21 cellular contexts compared by ENCODE assay signal in genomic region chr18:295756-296155, GRCh38. TPM values are rescaled to one million over a fixed set of nuclear protein-coding genes. Genes with fewer than 3 reads are reported as not detected.
DNase-seq lines count a peak whose midpoint lies in the region; ATAC-seq and TF ChIP-seq lines count a peak whose summit lies in the region.
"Had no signal": no experiment of that assay in that cellular context is flagged by ENCODE, and none has a peak within 500 bp of the region (broad histone marks: within the 10 kb centered on the region; RNA-seq: fewer than 3 reads in every experiment).

No MANE protein-coding gene starts in this region.

- H3K36me3 ChIP-seq in mesenchymal stem cell (ENCODE audit: control insufficient read depth in 1 of 2, insufficient read depth in 2 of 2, low read depth in 1 of 2, low read length in 2 of 2) = no peaks in the 10 kb centered on the region
- H3K36me3 ChIP-seq in Caco-2 (ENCODE audit: control insufficient read depth, insufficient read depth, low read length) = no peaks in the 10 kb centered on the region
- no peaks in the 10 kb centered on the region for H3K36me3 ChIP-seq in trophoblast cell (ENCODE audit: control insufficient read depth in 1 of 2, insufficient read depth in 2 of 2, low read length in 2 of 2)
- H3K36me3 ChIP-seq: BE2C had no signal

- H4K91ac ChIP-seq in mesenchymal stem cell (ENCODE audit: low read length) (no peak overlapping the region), trophoblast cell (ENCODE audit: low read depth, low read length) (no peak overlapping the region)

- POLR2A ChIA-PET in Caco-2 (lab: Charles Lee) = interaction anchor here (0.5 kb wide), 1 partner anchor 203 kb away, joined by 3 read pairs; no protein-coding TSS in a partner anchor

- no TSS peak for BruUV-seq in Caco-2 (replicated peaks; lab: Mats Ljungman, UMichigan)

- no peak overlapping the region for H3K4me3 ChIP-seq in fibroblast of mammary gland (ENCODE audit: control insufficient read depth, low read depth, low read length)
- H3K4me3 ChIP-seq in mesenchymal stem cell (ENCODE audit: insufficient read depth in 1 of 2, low read depth in 1 of 2, low read length in 2 of 2) = no peak overlapping the region
- no peak overlapping the region for H3K4me3 ChIP-seq in Caco-2 (ENCODE audit: low read depth, low read length)
- no peak overlapping the region for H3K4me3 ChIP-seq in trophoblast cell (ENCODE audit: low read depth, low read length)
- H3K4me3 ChIP-seq: GM12878, GM23338 had no signal

- H3K4me1 Mint-ChIP-seq in Caco-2 (ENCODE audit: low read depth, unreplicated experiment) = no peaks in the 10 kb centered on the region
- H3K4me1 Mint-ChIP-seq: GM23338 had no signal

- H3K27ac Mint-ChIP-seq in Caco-2 (ENCODE audit: unreplicated experiment) = no peak overlapping the region
- H3K27ac Mint-ChIP-seq: CD4-positive, alpha-beta T cell; GM23338 had no signal

- no peak overlapping the region for H3K23ac ChIP-seq in mesenchymal stem cell (ENCODE audit: low read length in 2 of 2)
- H3K23ac ChIP-seq in trophoblast cell (ENCODE audit: low read length) = no peak overlapping the region

- no peak overlapping the region for H4K12ac ChIP-seq in trophoblast cell (ENCODE audit: low read depth, low read length)

- no peaks in the 10 kb centered on the region for H3K27me3 ChIP-seq in mesenchymal stem cell (ENCODE audit: control insufficient read depth in 1 of 2, insufficient read depth in 1 of 2, low read length in 2 of 2)
- no peaks in the 10 kb centered on the region for H3K27me3 ChIP-seq in Caco-2 (replicated peaks; ENCODE audit: control insufficient read depth, insufficient read depth, low read length)
- no peaks in the 10 kb centered on the region for H3K27me3 ChIP-seq in trophoblast cell (ENCODE audit: insufficient read depth, low read length)
- H3K27me3 ChIP-seq: BE2C had no signal

- H3K18ac ChIP-seq in mesenchymal stem cell (ENCODE audit: low read depth in 1 of 2, low read length in 2 of 2) (no peak overlapping the region), trophoblast cell (ENCODE audit: low read length) (no peak overlapping the region)

- no peak overlapping the region for H3K14ac ChIP-seq in mesenchymal stem cell (ENCODE audit: low read length in 2 of 2)
- no peak overlapping the region for H3K14ac ChIP-seq in trophoblast cell (ENCODE audit: low read length)

- intact Hi-C loops in Caco-2 (cut with micrococcal nuclease; ENCODE audit: unreplicated experiment) = no loop called here

- no peak for ATAC-seq in GM21360 (IDR thresholded peaks at IDR 0.05; ENCODE audit: unreplicated experiment)
- no peak for ATAC-seq in HG02623 (IDR thresholded peaks at IDR 0.05; ENCODE audit: unreplicated experiment)
- ATAC-seq: GM12878, GM23338 had no signal

- H3K4me1 ChIP-seq in mesenchymal stem cell (ENCODE audit: control insufficient read depth, insufficient read depth, low read depth, low read length) = no peaks in the 10 kb centered on the region
- H3K4me1 ChIP-seq in Caco-2 = no peaks in the 10 kb centered on the region
- no peaks in the 10 kb centered on the region for H3K4me1 ChIP-seq in trophoblast cell (ENCODE audit: control insufficient read depth in 1 of 2, insufficient read depth in 2 of 2, low read length in 2 of 2)
- H3K4me1 ChIP-seq: BE2C had no signal

- H3K27ac ChIP-seq in mesenchymal stem cell (ENCODE audit: low read length, poor library complexity, severe bottlenecking) (no peak overlapping the region), trophoblast cell (ENCODE audit: low read depth, low read length) (no peak overlapping the region)

- no peaks in the 10 kb centered on the region for H3K9me3 ChIP-seq in mesenchymal stem cell (ENCODE audit: control insufficient read depth, low read length)
- no peaks in the 10 kb centered on the region for H3K9me3 ChIP-seq in Caco-2
- H3K9me3 ChIP-seq in trophoblast cell (ENCODE audit: insufficient read depth, low read depth, low read length) = no peaks in the 10 kb centered on the region
- H3K9me3 ChIP-seq: BE2C, SK-N-SH had no signal

- DNase-seq in GM03348 (ENCODE audit: low spot score) (peak; percentile 47), astrocyte of the hippocampus (ENCODE audit: low read depth, low spot score) (peak; percentile 23), fibroblast of mammary gland (ENCODE audit: low read depth) (peak; percentile 52), mesenchymal stem cell (no peak), Caco-2 (no peak), trophoblast cell (no peak)
- DNase-seq: BE2C; CD4-positive, alpha-beta T cell; DMS79; KBM-7; NCI-H1048; NCI-H1436 treated with DMSO at 0.1 percent for 48 hours; NCI-H2029 treated with DMSO at 0.1 percent for 48 hours; NCI-H2171 treated with DMSO at 0.1 percent for 48 hours; NCI-H446 treated with DMSO at 0.1 percent for 48 hours; SHP77; SK-N-SH had no signal

- H4K8ac ChIP-seq in mesenchymal stem cell (ENCODE audit: low read length) (no peak overlapping the region), trophoblast cell (ENCODE audit: low read depth, low read length) (no peak overlapping the region)

- H3K79me2 ChIP-seq in trophoblast cell (ENCODE audit: control insufficient read depth, insufficient read depth, low read length, poor library complexity) = no peaks in the 10 kb centered on the region

- CTCF ChIA-PET in Caco-2 (lab: Charles Lee) = no interaction called here

- H3K27me3 Mint-ChIP-seq in Caco-2 (ENCODE audit: insufficient read depth, unreplicated experiment) = no peaks in the 10 kb centered on the region

- H2BK12ac ChIP-seq in mesenchymal stem cell (ENCODE audit: low read length in 2 of 2) (no peak overlapping the region), trophoblast cell (ENCODE audit: low read length) (no peak overlapping the region)

- H3K9ac ChIP-seq in mesenchymal stem cell (ENCODE audit: low read length) (peak overlapping the region; percentile 31), trophoblast cell (ENCODE audit: low read length) (no peak overlapping the region)
- H3K9ac ChIP-seq: SK-N-SH had no signal

- H3K4me3 Mint-ChIP-seq in Caco-2 (ENCODE audit: unreplicated experiment) = no peak overlapping the region
- H3K4me3 Mint-ChIP-seq: CD4-positive, alpha-beta T cell; GM23338 had no signal

- H3K4ac ChIP-seq in mesenchymal stem cell (ENCODE audit: low read depth in 1 of 2, low read length in 2 of 2) (no peak overlapping the region), trophoblast cell (ENCODE audit: low read depth, low read length) (no peak overlapping the region)

- H2AFZ ChIP-seq in mesenchymal stem cell (ENCODE audit: low read depth, low read length) (no peak overlapping the region), trophoblast cell (ENCODE audit: insufficient read depth, low read length, poor library complexity) (no peak overlapping the region)
- H2AFZ ChIP-seq: GM23338 had no signal

- H2BK15ac ChIP-seq in mesenchymal stem cell (ENCODE audit: low read depth, poor library complexity, severe bottlenecking) = no peak overlapping the region

- no peaks in the 10 kb centered on the region for H3K36me3 Mint-ChIP-seq in Caco-2 (ENCODE audit: insufficient read depth, unreplicated experiment)

- H2AK5ac ChIP-seq in mesenchymal stem cell (ENCODE audit: low read length, severe bottlenecking) = no peak overlapping the region
- no peak overlapping the region for H2AK5ac ChIP-seq in trophoblast cell (ENCODE audit: low read length)

- no peak for TF ChIP-seq CTCF in fibroblast of mammary gland (conservative IDR thresholded peaks at IDR 0.05; ENCODE audit: control insufficient read depth, insufficient read depth, low read depth, low read length)
- no peak for TF ChIP-seq CTCF in Caco-2 (IDR thresholded peaks at IDR 0.05; ENCODE audit: insufficient read depth in 1 of 2, low read depth in 1 of 2, low read length in 1 of 2, severe bottlenecking in 1 of 2, unreplicated experiment in 1 of 2)

- H3K9me3 Mint-ChIP-seq in Caco-2 (ENCODE audit: unreplicated experiment) = no peaks in the 10 kb centered on the region
- H3K9me3 Mint-ChIP-seq: GM23338 had no signal

- no peak overlapping the region for H3K4me2 ChIP-seq in mesenchymal stem cell (ENCODE audit: low read length, poor library complexity, severe bottlenecking)
- no peak overlapping the region for H3K4me2 ChIP-seq in trophoblast cell (ENCODE audit: low read length)
- H3K4me2 ChIP-seq: GM23338, SK-N-SH had no signal

- H2BK120ac ChIP-seq in mesenchymal stem cell (ENCODE audit: low read depth, low read length) (no peak overlapping the region), trophoblast cell (ENCODE audit: insufficient read depth, low read length, poor library complexity) (no peak overlapping the region)

- H3K79me1 ChIP-seq in mesenchymal stem cell (replicated peaks; ENCODE audit: low read length, poor library complexity, severe bottlenecking) (no peaks in the 10 kb centered on the region), trophoblast cell (ENCODE audit: low read length) (no peaks in the 10 kb centered on the region)

- H2BK5ac ChIP-seq in mesenchymal stem cell (ENCODE audit: low read depth, low read length, poor library complexity, severe bottlenecking) (no peak overlapping the region), trophoblast cell (ENCODE audit: low read depth, low read length, poor library complexity) (no peak overlapping the region)

RNA-seq across cellular contexts. Expression of gene THOC1, which starts 27.9 kb away (rescaled TPM):
- 11.3 TPM for polyA plus RNA-seq in mesenchymal stem cell (2013, experiment 1 of 2)
- 11.3 TPM for polyA plus RNA-seq in mesenchymal stem cell (2013, experiment 2 of 2)
- total RNA-seq in Caco-2 (2022) = 63.1 and 65.4 TPM in 2 replicates
- 20.9 and 23.1 TPM in 2 replicates for polyA plus RNA-seq in trophoblast cell (2013)

Comparison
In these comparisons a context has a peak if more than half of its experiments do, and no peak if none do; other contexts are left out.
1. DNase-seq: peak in GM03348 (single experiment), astrocyte of the hippocampus (single experiment) and fibroblast of mammary gland (single experiment); none in mesenchymal stem cell (single experiment), Caco-2 (0 of 2) and trophoblast cell (0 of 2).